Comparison of ENCODE assay signal across 8 cellular contexts in genomic region chr4:70505152-70505748, GRCh38. TPM values are rescaled to one million over a fixed set of nuclear protein-coding genes. Genes with fewer than 3 reads are reported as not detected.
A peak's percentile ranks its signal among the peaks of the same experiment; 100 is the strongest.
DNase-seq lines count a peak whose midpoint lies in the region; ATAC-seq lines count a peak whose summit lies in the region.

No MANE protein-coding gene starts in this region.

- ATAC-seq in GM19452 (IDR thresholded peaks at IDR 0.05; ENCODE audit: unreplicated experiment) (peak; percentile 95), HG03460 (IDR thresholded peaks at IDR 0.05; ENCODE audit: unreplicated experiment) (peak; percentile 95)

- DNase-seq in DMS53 treated with DMSO at 0.1 percent for 48 hours (lab: John Stamatoyannopoulos, UW; ENCODE audit: unreplicated experiment): peak; percentile 43
- peak; percentile 19 for DNase-seq in RPMI7951 (ENCODE audit: low read depth)
- DNase-seq in activated naive CD4-positive, alpha-beta T cell treated with Interleukin-2 at 50 U/mL for 16 hours: peak; percentile 45
- DNase-seq in head of caudate nucleus: peak; percentile 49 to 88 (median 74)
- peak; percentile 4 for DNase-seq in pulmonary artery endothelial cell (ENCODE audit: low read depth, low spot score)
- no peak for DNase-seq in MV-4-11 (lab: John Stamatoyannopoulos, UW)

- intact Hi-C loops in head of caudate nucleus (cut with DNase I): no loop called here

RNA-seq across cellular contexts. Expression of gene AMTN, which starts 13.1 kb away (rescaled TPM):
- total RNA-seq in RPMI7951 (2014; rRNA removed; shearing (Covaris generic)): not detected in 2 replicates
- 0.18 TPM in 1 of 2 replicates, not detected in the other for total RNA-seq in pulmonary artery endothelial cell

RNA-seq across cellular contexts. Expression of gene MUC7, which starts 33.3 kb away (rescaled TPM):
- not detected in 2 replicates for total RNA-seq in RPMI7951 (2014; rRNA removed; shearing (Covaris generic))
- total RNA-seq in pulmonary artery endothelial cell: not detected in 2 replicates
